1 cellular context compared by ENCODE assay signal in the genomic region with DNA sequence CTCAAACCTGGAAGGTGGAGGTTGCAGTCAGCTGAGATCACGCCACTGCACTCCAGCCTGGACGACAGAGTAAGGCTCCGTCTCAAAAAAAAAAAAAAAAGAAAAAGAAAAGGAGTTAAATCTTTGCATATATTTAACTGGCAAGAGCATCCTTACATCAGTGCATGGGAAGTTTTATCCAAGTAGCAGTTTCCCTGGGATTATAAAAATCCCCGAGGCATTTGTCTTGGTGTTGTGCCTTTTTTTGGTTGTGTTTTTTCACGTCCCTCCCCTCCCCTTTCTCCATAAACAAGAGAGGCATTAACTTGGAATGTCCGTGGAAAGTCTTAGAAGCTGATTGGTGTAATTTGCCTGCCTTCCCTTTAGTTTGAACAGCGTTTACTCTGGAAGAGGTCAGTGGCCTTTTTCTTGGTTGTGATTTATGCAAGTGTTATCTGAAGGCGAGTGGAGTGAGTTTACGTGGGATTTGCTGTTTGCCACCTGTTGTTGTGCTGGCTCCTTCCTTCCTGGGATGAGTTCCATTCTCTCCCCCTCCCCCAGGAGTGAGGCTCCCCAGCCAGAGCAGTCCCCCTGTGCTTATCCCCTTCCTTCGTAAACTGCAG.
TF ChIP-seq lines count a peak whose summit lies in the region.

No MANE protein-coding gene starts in this region.

TF ChIP-seq in HepG2, 621 proteins besides CTCF, POLR2A, EP300 and RAD21:
- TF ChIP-seq HMG20A (CRISPR knock-in tag; IDR thresholded peaks at IDR 0.05; ENCODE audit: borderline replicate concordance) (0 out of 2 replicates have a peak, but pooled peaks have one; percentile 25), RBFOX2 (IDR thresholded peaks at IDR 0.05; ENCODE audit: low read depth, low read length) (peak; percentile 49; the same call in 1 of the 2 replicates), GATAD2A (CRISPR knock-in tag; IDR thresholded peaks at IDR 0.05) (peak; percentile 33; the same call in 1 of the 2 replicates), ZNF205 (CRISPR knock-in tag; IDR thresholded peaks at IDR 0.05) (no peak)
